38 cellular contexts compared by ENCODE assay signal in genomic region chr6:156533860-156534580, GRCh38.
"Had no signal": no experiment of that assay in that cellular context is flagged by ENCODE, and none has a peak within 500 bp of the region (broad histone marks: within the 10 kb centered on the region; RNA-seq: fewer than 3 reads in every experiment).

No MANE protein-coding gene starts in this region.

- H3K36me3 Mint-ChIP-seq: activated CD8-positive, alpha-beta memory T cell treated with anti-CD3 and anti-CD28 coated beads, Interleukin-2, amount 10 ng/mL, durations not matched to agents 7 days and 5 days; activated naive CD4-positive, alpha-beta T cell treated with anti-CD3 and anti-CD28 coated beads, Interleukin-2, amount 50 U/mL, for 24 hours; activated naive CD8-positive, alpha-beta T cell treated with anti-CD3 and anti-CD28 coated beads, Interleukin-2, amount 10 ng/mL, durations not matched to agents 7 days and 5 days; T-cell had no signal

- H3K9me3 Mint-ChIP-seq: activated CD4-positive, alpha-beta memory T cell treated with anti-CD3 and anti-CD28 coated beads, Interleukin-2, amount 10 ng/mL, durations not matched to agents 7 days and 5 days; activated naive CD4-positive, alpha-beta T cell treated with anti-CD3 and anti-CD28 coated beads, Interleukin-2, amount 50 U/mL, for 24 hours; activated naive CD8-positive, alpha-beta T cell treated with anti-CD3 and anti-CD28 coated beads, Interleukin-2, amount 10 ng/mL, durations not matched to agents 7 days and 5 days; activated T-helper 17 cell treated with anti-CD3 and anti-CD28 coated beads, Interleukin-2, amount 50 U/mL, for 72 hours had no signal

- H3K4me3 Mint-ChIP-seq: activated CD4-positive, alpha-beta memory T cell treated with anti-CD3 and anti-CD28 coated beads, Interleukin-2, amount 10 ng/mL, durations not matched to agents 7 days and 5 days; activated CD8-positive, alpha-beta memory T cell treated with anti-CD3 and anti-CD28 coated beads, Interleukin-2, amount 10 ng/mL, durations not matched to agents 7 days and 5 days; activated naive CD4-positive, alpha-beta T cell treated with anti-CD3 and anti-CD28 coated beads, Interleukin-2, amount 50 U/mL, for 24 hours; activated naive CD8-positive, alpha-beta T cell treated with anti-CD3 and anti-CD28 coated beads, Interleukin-2, amount 10 ng/mL, durations not matched to agents 7 days and 5 days; activated T-cell treated with anti-CD3 and anti-CD28 coated beads, Interleukin-2, amount 50 U/mL, for 72 hours; activated T-helper 17 cell treated with anti-CD3 and anti-CD28 coated beads, Interleukin-2, amount 50 U/mL, for 72 hours; T-cell had no signal

- H3K4me1 Mint-ChIP-seq: activated CD4-positive, alpha-beta memory T cell treated with anti-CD3 and anti-CD28 coated beads, Interleukin-2, amount 10 ng/mL, durations not matched to agents 7 days and 5 days; activated CD8-positive, alpha-beta memory T cell treated with anti-CD3 and anti-CD28 coated beads, Interleukin-2, amount 10 ng/mL, durations not matched to agents 7 days and 5 days; activated naive CD4-positive, alpha-beta T cell treated with anti-CD3 and anti-CD28 coated beads, Interleukin-2, amount 50 U/mL, for 24 hours; activated naive CD8-positive, alpha-beta T cell treated with anti-CD3 and anti-CD28 coated beads, Interleukin-2, amount 10 ng/mL, durations not matched to agents 7 days and 5 days; activated T-helper 17 cell treated with anti-CD3 and anti-CD28 coated beads, Interleukin-2, amount 50 U/mL, for 72 hours; T-cell had no signal

- H3K9me3 ChIP-seq: ascending aorta, body of pancreas, breast epithelium, SJSA1 had no signal

- ATAC-seq: activated CD8-positive, alpha-beta memory T cell treated with anti-CD3 and anti-CD28 coated beads, Interleukin-2, amount 10 ng/mL, durations not matched to agents 7 days and 5 days; activated T-cell treated with anti-CD3 and anti-CD28 coated beads, Interleukin-2, amount 50 U/mL, for 72 hours; activated T-helper 17 cell treated with anti-CD3 and anti-CD28 coated beads, Interleukin-2, amount 50 U/mL, for 72 hours; body of pancreas; Panc1; SK-N-SH treated with all-trans-retinoic acid at 6 μM for 48 hours; T-cell had no signal

- H3K4me1 ChIP-seq: ascending aorta, body of pancreas, breast epithelium, SJSA1 had no signal

- H3K4me3 ChIP-seq: ascending aorta, body of pancreas, breast epithelium, SJSA1 had no signal

- H3K27ac ChIP-seq: ascending aorta, body of pancreas, breast epithelium, KMS-11, SJSA1, WERI-Rb-1 had no signal

- H3K36me3 ChIP-seq: ascending aorta, breast epithelium, SJSA1, WERI-Rb-1 had no signal

- H3K27ac Mint-ChIP-seq: activated CD4-positive, alpha-beta memory T cell treated with anti-CD3 and anti-CD28 coated beads, Interleukin-2, amount 10 ng/mL, durations not matched to agents 7 days and 5 days; activated CD8-positive, alpha-beta memory T cell treated with anti-CD3 and anti-CD28 coated beads, Interleukin-2, amount 10 ng/mL, durations not matched to agents 7 days and 5 days; activated naive CD4-positive, alpha-beta T cell treated with anti-CD3 and anti-CD28 coated beads, Interleukin-2, amount 50 U/mL, for 24 hours; activated naive CD8-positive, alpha-beta T cell treated with anti-CD3 and anti-CD28 coated beads, Interleukin-2, amount 10 ng/mL, durations not matched to agents 7 days and 5 days; activated T-cell treated with anti-CD3 and anti-CD28 coated beads, Interleukin-2, amount 50 U/mL, for 72 hours; activated T-helper 17 cell treated with anti-CD3 and anti-CD28 coated beads, Interleukin-2, amount 50 U/mL, for 72 hours; T-cell had no signal

- DNase-seq: activated CD4-positive, alpha-beta memory T cell treated with anti-CD3 and anti-CD28 coated beads, Interleukin-2, amount 10 ng/mL, durations not matched to agents 7 days and 5 days; activated CD4-positive, alpha-beta T cell treated with anti-CD3 and anti-CD28 coated beads for 1 hour; activated CD4-positive, alpha-beta T cell treated with anti-CD3 and anti-CD28 coated beads for 48 hours; activated CD4-positive, CD25-positive, alpha-beta regulatory T cell; activated CD8-positive, alpha-beta memory T cell treated with anti-CD3 and anti-CD28 coated beads for 24 hours; activated CD8-positive, alpha-beta memory T cell treated with anti-CD3 and anti-CD28 coated beads, Interleukin-2, amount 10 ng/mL, durations not matched to agents 7 days and 5 days; activated CD8-positive, alpha-beta memory T cell treated with anti-CD3 and anti-CD28 coated beads, Interleukin-2, amount 50 U/mL, for 48 hours; activated gamma-delta T cell; activated naive CD4-positive, alpha-beta T cell treated with Interleukin-2 at 50 U/mL for 16 hours; activated naive CD8-positive, alpha-beta T cell treated with anti-CD3 and anti-CD28 coated beads, Interleukin-2, amount 10 ng/mL, durations not matched to agents 7 days and 5 days; activated T-cell treated with anti-CD3 and anti-CD28 coated beads, Interleukin-2, amount 50 U/mL, for 72 hours; MM.1S; MV-4-11; NCI-H1092; NCI-H146; NCI-H187; NCI-H2029 treated with DMSO at 0.1 percent for 48 hours; NCI-H2107; NCI-H2171 treated with DMSO at 0.1 percent for 48 hours; NCI-H2227 treated with DMSO at 0.1 percent for 48 hours; NCI-H446; NCI-H510A treated with DMSO at 0.1 percent for 48 hours; NCI-H526 treated with DMSO at 0.1 percent for 48 hours; NCI-H774; SHP77 treated with DMSO at 0.1 percent for 48 hours; T-cell; T-helper 2 cell; T-helper 9 cell; WERI-Rb-1 had no signal

- H3K9ac ChIP-seq: KMS-11 had no signal

- H3K27me3 Mint-ChIP-seq: activated naive CD4-positive, alpha-beta T cell treated with anti-CD3 and anti-CD28 coated beads, Interleukin-2, amount 50 U/mL, for 24 hours; activated T-helper 17 cell treated with anti-CD3 and anti-CD28 coated beads, Interleukin-2, amount 50 U/mL, for 72 hours had no signal

- H3K4me2 ChIP-seq: KMS-11 had no signal

- H3K27me3 ChIP-seq: ascending aorta, body of pancreas, breast epithelium, SJSA1 had no signal
